ENCODE assay signal across 8 cellular contexts in genomic region chr1:17239420-17239819, GRCh38. TPM values are rescaled to one million over a fixed set of nuclear protein-coding genes. Genes with fewer than 3 reads are reported as not detected.
DNase-seq lines count a peak whose midpoint lies in the region; ATAC-seq and TF ChIP-seq lines count a peak whose summit lies in the region.

No MANE protein-coding gene starts in this region.

- H3K4me3 ChIP-seq in trophoblast cell (ENCODE audit: low read depth, low read length): no peak overlapping the region
- H3K4me3 ChIP-seq in gastroesophageal sphincter: no peak overlapping the region

- H3K4me1 Mint-ChIP-seq in activated CD8-positive, alpha-beta T cell treated with anti-CD3 and anti-CD28 coated beads for 36 hours (ENCODE audit: low read depth): no peaks in the 10 kb centered on the region
- H3K4me1 Mint-ChIP-seq in activated CD8-positive, alpha-beta T cell treated with anti-CD3 and anti-CD28 coated beads, Interleukin-2, amount 10 ng/mL, durations not matched to agents 7 days and 5 days (ENCODE audit: low read depth): no peaks in the 10 kb centered on the region

- no peak overlapping the region for H2AFZ ChIP-seq in trophoblast cell (ENCODE audit: insufficient read depth, low read length, poor library complexity)

- no peak overlapping the region for H3K4ac ChIP-seq in trophoblast cell (ENCODE audit: low read depth, low read length)

- H4K12ac ChIP-seq in trophoblast cell (ENCODE audit: low read depth, low read length): no peak overlapping the region

- H3K4me1 ChIP-seq in trophoblast cell (ENCODE audit: control insufficient read depth in 1 of 2, insufficient read depth in 2 of 2, low read length in 2 of 2) (peaks cover 5 to 6% of the 10 kb centered on the region in 2 experiments), gastroesophageal sphincter (no peaks in the 10 kb centered on the region)

- no peak overlapping the region for H2AK5ac ChIP-seq in trophoblast cell (ENCODE audit: low read length)

- intact Hi-C loops in activated CD8-positive, alpha-beta T cell treated with anti-CD3 and anti-CD28 coated beads for 36 hours (cut with micrococcal nuclease): no loop called here

- WGBS in trophoblast cell (ENCODE audit: extremely low coverage, insufficient coverage, insufficient read length): no CpG with 5 or more reads among the region's 1 CpG
- no CpG with 5 or more reads among the region's 1 CpG for WGBS in gastroesophageal sphincter (ENCODE audit: low coverage in 1 of 2), 2 donors

- H3K79me1 ChIP-seq in trophoblast cell (ENCODE audit: low read length): peaks cover 10% of the 10 kb centered on the region

- H3K27ac Mint-ChIP-seq in activated CD8-positive, alpha-beta T cell treated with anti-CD3 and anti-CD28 coated beads for 36 hours: no peak overlapping the region
- no peak overlapping the region for H3K27ac Mint-ChIP-seq in activated CD8-positive, alpha-beta T cell treated with anti-CD3 and anti-CD28 coated beads, Interleukin-2, amount 10 ng/mL, durations not matched to agents 7 days and 5 days

- TF ChIP-seq EP300 in gastroesophageal sphincter (IDR thresholded peaks at IDR 0.05): no peak

- H4K91ac ChIP-seq in trophoblast cell (ENCODE audit: low read depth, low read length): no peak overlapping the region

- no peak overlapping the region for H3K4me2 ChIP-seq in trophoblast cell (ENCODE audit: low read length)

- DNase-seq in activated CD8-positive, alpha-beta T cell treated with anti-CD3 and anti-CD28 coated beads for 36 hours: peak; percentile 41
- no peak for DNase-seq in activated CD8-positive, alpha-beta T cell treated with anti-CD3 and anti-CD28 coated beads, Interleukin-2, amount 10 ng/mL, durations not matched to agents 7 days and 5 days
- DNase-seq in Kasumi-1 (lab: John Stamatoyannopoulos, UW) (peak; percentile 95), SHP77 treated with DMSO at 0.1 percent for 48 hours (lab: John Stamatoyannopoulos, UW) (peak; percentile 50), trophoblast cell (peak; percentile 38 to 72)
- no peak for DNase-seq in activated CD4-positive, CD25-positive, alpha-beta regulatory T cell (lab: John Stamatoyannopoulos, UW)

- CTCF ChIA-PET in activated CD8-positive, alpha-beta T cell treated with anti-CD3 and anti-CD28 coated beads for 36 hours (lab: Charles Lee): interaction anchor here (4.5 kb wide), 1 partner anchor 114 kb away, joined by 30 read pairs; no protein-coding TSS in a partner anchor
- CTCF ChIA-PET in activated CD8-positive, alpha-beta T cell treated with anti-CD3 and anti-CD28 coated beads, Interleukin-2, amount 10 ng/mL, durations not matched to agents 7 days and 5 days (lab: Charles Lee): interaction anchor here (7.6 kb wide), 1 partner anchor 116 kb away, joined by 80 read pairs; no protein-coding TSS in a partner anchor

- H3K9ac ChIP-seq in trophoblast cell (ENCODE audit: low read length): no peak overlapping the region

- H3K9me3 ChIP-seq in trophoblast cell (ENCODE audit: insufficient read depth, low read depth, low read length): no peaks in the 10 kb centered on the region
- H3K9me3 ChIP-seq in gastroesophageal sphincter: no peaks in the 10 kb centered on the region

- no peak overlapping the region for H2BK5ac ChIP-seq in trophoblast cell (ENCODE audit: low read depth, low read length, poor library complexity)

- H3K14ac ChIP-seq in trophoblast cell (ENCODE audit: low read length): no peak overlapping the region

- H3K9me3 Mint-ChIP-seq in activated CD8-positive, alpha-beta T cell treated with anti-CD3 and anti-CD28 coated beads for 36 hours: no peaks in the 10 kb centered on the region
- H3K9me3 Mint-ChIP-seq in activated CD8-positive, alpha-beta T cell treated with anti-CD3 and anti-CD28 coated beads, Interleukin-2, amount 10 ng/mL, durations not matched to agents 7 days and 5 days (ENCODE audit: insufficient read depth): no peaks in the 10 kb centered on the region

- TF ChIP-seq CTCF in activated CD8-positive, alpha-beta T cell treated with anti-CD3 and anti-CD28 coated beads for 36 hours (IDR thresholded peaks at IDR 0.05): no peak
- TF ChIP-seq CTCF in gastroesophageal sphincter (IDR thresholded peaks at IDR 0.05): no peak

- no peak overlapping the region for H2BK120ac ChIP-seq in trophoblast cell (ENCODE audit: insufficient read depth, low read length, poor library complexity)

- H3K36me3 ChIP-seq in trophoblast cell (ENCODE audit: control insufficient read depth in 1 of 2, insufficient read depth in 2 of 2, low read length in 2 of 2) (no peaks in the 10 kb centered on the region), gastroesophageal sphincter (no peaks in the 10 kb centered on the region)

- POLR2A ChIA-PET in activated CD8-positive, alpha-beta T cell treated with anti-CD3 and anti-CD28 coated beads for 36 hours (lab: Charles Lee): interaction anchor here (0.7 kb wide), 1 partner anchor 99 kb away, joined by 3 read pairs; no protein-coding TSS in a partner anchor
- POLR2A ChIA-PET in activated CD8-positive, alpha-beta T cell treated with anti-CD3 and anti-CD28 coated beads, Interleukin-2, amount 10 ng/mL, durations not matched to agents 7 days and 5 days (lab: Charles Lee): no interaction called here

- H3K4me3 Mint-ChIP-seq in activated CD8-positive, alpha-beta T cell treated with anti-CD3 and anti-CD28 coated beads for 36 hours: no peak overlapping the region
- no peak overlapping the region for H3K4me3 Mint-ChIP-seq in activated CD8-positive, alpha-beta T cell treated with anti-CD3 and anti-CD28 coated beads, Interleukin-2, amount 10 ng/mL, durations not matched to agents 7 days and 5 days

- peak; percentile 75 for ATAC-seq in activated CD8-positive, alpha-beta T cell treated with anti-CD3 and anti-CD28 coated beads for 36 hours
- ATAC-seq in activated CD8-positive, alpha-beta T cell treated with anti-CD3 and anti-CD28 coated beads, Interleukin-2, amount 10 ng/mL, durations not matched to agents 7 days and 5 days: no peak
- peak; percentile 3 for ATAC-seq in esophagus mucosa
- ATAC-seq in gastroesophageal sphincter: no peak

- H3K27ac ChIP-seq in trophoblast cell (ENCODE audit: low read depth, low read length): no peak overlapping the region
- no peak overlapping the region for H3K27ac ChIP-seq in gastroesophageal sphincter

- TF ChIP-seq POLR2A in gastroesophageal sphincter (IDR thresholded peaks at IDR 0.05): no peak

- no peaks in the 10 kb centered on the region for H3K36me3 Mint-ChIP-seq in activated CD8-positive, alpha-beta T cell treated with anti-CD3 and anti-CD28 coated beads for 36 hours (ENCODE audit: low read depth)
- no peaks in the 10 kb centered on the region for H3K36me3 Mint-ChIP-seq in activated CD8-positive, alpha-beta T cell treated with anti-CD3 and anti-CD28 coated beads, Interleukin-2, amount 10 ng/mL, durations not matched to agents 7 days and 5 days (ENCODE audit: low read depth)

- no peaks in the 10 kb centered on the region for H3K79me2 ChIP-seq in trophoblast cell (ENCODE audit: control insufficient read depth, insufficient read depth, low read length, poor library complexity)

- H4K8ac ChIP-seq in trophoblast cell (ENCODE audit: low read depth, low read length): no peak overlapping the region

- H3K23ac ChIP-seq in trophoblast cell (ENCODE audit: low read length): no peak overlapping the region

- no peaks in the 10 kb centered on the region for H3K27me3 ChIP-seq in trophoblast cell (ENCODE audit: insufficient read depth, low read length)
- peaks cover 38% of the 10 kb centered on the region for H3K27me3 ChIP-seq in gastroesophageal sphincter

- H2BK12ac ChIP-seq in trophoblast cell (ENCODE audit: low read length): no peak overlapping the region

- no peak overlapping the region for H3K18ac ChIP-seq in trophoblast cell (ENCODE audit: low read length)

- no peaks in the 10 kb centered on the region for H3K27me3 Mint-ChIP-seq in activated CD8-positive, alpha-beta T cell treated with anti-CD3 and anti-CD28 coated beads for 36 hours
- no peaks in the 10 kb centered on the region for H3K27me3 Mint-ChIP-seq in activated CD8-positive, alpha-beta T cell treated with anti-CD3 and anti-CD28 coated beads, Interleukin-2, amount 10 ng/mL, durations not matched to agents 7 days and 5 days (ENCODE audit: low read depth)

RNA-seq across cellular contexts. Expression of gene PADI3, which starts 9.5 kb away (rescaled TPM):
- total RNA-seq in activated CD8-positive, alpha-beta T cell treated with anti-CD3 and anti-CD28 coated beads for 36 hours: not detected
- total RNA-seq in activated CD8-positive, alpha-beta T cell treated with anti-CD3 and anti-CD28 coated beads, Interleukin-2, amount 10 ng/mL, durations not matched to agents 7 days and 5 days: not detected
- total RNA-seq in esophagus mucosa (3.3 TPM), gastroesophageal sphincter (under 1 TPM in 2 of 4 donors, not detected in 2; 0.20 to 0.31 TPM)
- polyA plus RNA-seq in trophoblast cell (2013): not detected in 2 replicates

RNA-seq across cellular contexts. Expression of gene PADI1, which starts 34.5 kb away (rescaled TPM):
- not detected for total RNA-seq in activated CD8-positive, alpha-beta T cell treated with anti-CD3 and anti-CD28 coated beads for 36 hours
- total RNA-seq in activated CD8-positive, alpha-beta T cell treated with anti-CD3 and anti-CD28 coated beads, Interleukin-2, amount 10 ng/mL, durations not matched to agents 7 days and 5 days: not detected
- total RNA-seq in esophagus mucosa (40.0 TPM), gastroesophageal sphincter (1 to 10 TPM in 2 of 4 donors, under 1 TPM in 1, not detected in 1; 0.27 to 2.5 (median 2.3) TPM)
- polyA plus RNA-seq in trophoblast cell (2013): 0.44 and 0.59 TPM in 2 replicates

Comparison
In these comparisons a context has a peak if more than half of its experiments do, and no peak if none do; other contexts are left out.
1. ATAC-seq: peak in activated CD8-positive, alpha-beta T cell treated with anti-CD3 and anti-CD28 coated beads for 36 hours (single experiment) and esophagus mucosa (single experiment); none in activated CD8-positive, alpha-beta T cell treated with anti-CD3 and anti-CD28 coated beads, Interleukin-2, amount 10 ng/mL, durations not matched to agents 7 days and 5 days (single experiment) and gastroesophageal sphincter (single experiment).
2. DNase-seq: peak in activated CD8-positive, alpha-beta T cell treated with anti-CD3 and anti-CD28 coated beads for 36 hours (single experiment), Kasumi-1 (2 of 2), SHP77 treated with DMSO at 0.1 percent for 48 hours (single experiment) and trophoblast cell (2 of 2); none in activated CD8-positive, alpha-beta T cell treated with anti-CD3 and anti-CD28 coated beads, Interleukin-2, amount 10 ng/mL, durations not matched to agents 7 days and 5 days (single experiment) and activated CD4-positive, CD25-positive, alpha-beta regulatory T cell (0 of 4).
3. RNA of gene PADI1, which starts 34.5 kb away (total RNA-seq): 40.0 TPM in esophagus mucosa (single experiment); 0.27 to 2.5 TPM in gastroesophageal sphincter, not detected in activated CD8-positive, alpha-beta T cell treated with anti-CD3 and anti-CD28 coated beads for 36 hours and not detected in activated CD8-positive, alpha-beta T cell treated with anti-CD3 and anti-CD28 coated beads, Interleukin-2, amount 10 ng/mL, durations not matched to agents 7 days and 5 days; every median in the first group is over 10 times any median in the second.